In genomic region chr1:30718091-30718635, GRCh38 we compare ENCODE assay signal across 8 cellular contexts. TPM values are rescaled to one million over a fixed set of nuclear protein-coding genes. Genes with fewer than 3 reads are reported as not detected.
DNase-seq lines count a peak whose midpoint lies in the region; TF ChIP-seq lines count a peak whose summit lies in the region.

No MANE protein-coding gene starts in this region.

- WGBS in stomach, 5 donors = 1 to 4% (median 2%) methylated on average over 33 to 49 of the region's 50 CpGs

- 0 out of 2 replicates have a peak, but pooled peaks cover 2% of the 10 kb centered on the region for H3K4me1 ChIP-seq in HAP-1
- H3K4me1 ChIP-seq in MM.1S (ENCODE audit: low read length) = peaks cover 7% of the 10 kb centered on the region
- H3K4me1 ChIP-seq in neuron (ENCODE audit: insufficient read depth, low read length) = peaks cover 5% of the 10 kb centered on the region
- peaks cover 14 to 43% (median 19%) of the 10 kb centered on the region in 4 donors for H3K4me1 ChIP-seq in stomach

- intact Hi-C loops in stomach (cut with DNase I; ENCODE audit: low total_unique reads) = no loop called here

- H4K20me1 ChIP-seq in MM.1S (ENCODE audit: insufficient read depth, low read length) = no peaks in the 10 kb centered on the region

- peak overlapping the region; percentile 63; the same call in 1 of the 2 replicates for H3K27ac ChIP-seq in MM.1S (ENCODE audit: low read length)
- peak overlapping the region; percentile 76 to 100 (median 100) for H3K27ac ChIP-seq in stomach

- peak; percentile 98 for DNase-seq in EL
- peak; percentile 91 to 99 for DNase-seq in HAP-1 (ENCODE audit: low spot score in 2 of 2)
- peak; percentile 98 for DNase-seq in MM.1S
- DNase-seq in SHP77 (lab: John Stamatoyannopoulos, UW) = peak; percentile 99 to 100
- DNase-seq in activated effector memory CD4-positive, alpha-beta T cell treated with anti-CD3 and anti-CD28 coated beads, Interleukin-2, amount 50 U/mL, for 16 hours = peak; percentile 100
- peak; percentile 97 for DNase-seq in fibroblast of villous mesenchyme (ENCODE audit: low read depth)
- DNase-seq in stomach = peak; percentile 99

- no peak for TF ChIP-seq EP300 in stomach (IDR thresholded peaks at IDR 0.05)

- H3K36me3 ChIP-seq in HAP-1 (replicated peaks) (no peaks in the 10 kb centered on the region), MM.1S (replicated peaks; ENCODE audit: insufficient read depth, low read length) (no peaks in the 10 kb centered on the region), neuron (ENCODE audit: insufficient read depth, low read length) (no peaks in the 10 kb centered on the region), stomach (peaks cover 0 to 9% (median 5%) of the 10 kb centered on the region in 4 donors)

- no peaks in the 10 kb centered on the region for H3F3A ChIP-seq in MM.1S (ENCODE audit: insufficient read depth, low read length)

- TF ChIP-seq CTCF in MM.1S (IDR thresholded peaks at IDR 0.05; ENCODE audit: low read length) = no peak
- TF ChIP-seq CTCF in fibroblast of villous mesenchyme (IDR thresholded peaks at IDR 0.05; ENCODE audit: insufficient read depth, low read depth, low read length) = no peak
- TF ChIP-seq CTCF in stomach (IDR thresholded peaks at IDR 0.05) = no peak

- TF ChIP-seq POLR2A in stomach (IDR thresholded peaks at IDR 0.05) = no peak

- no peaks in the 10 kb centered on the region for H3K79me2 ChIP-seq in MM.1S (ENCODE audit: low read length)

- H3K27me3 ChIP-seq in HAP-1 (ENCODE audit: low read depth) (no peaks in the 10 kb centered on the region), MM.1S (replicated peaks; ENCODE audit: insufficient read depth, low read length) (peaks cover 7% of the 10 kb centered on the region; the same call in 1 of the 2 replicates), neuron (ENCODE audit: insufficient read depth, low read length) (no peaks in the 10 kb centered on the region), stomach (no peaks in the 10 kb centered on the region)

- H2AFZ ChIP-seq in MM.1S (ENCODE audit: low read length) = peak overlapping the region; percentile 76; the same call in 1 of the 2 replicates
- H2AFZ ChIP-seq in neuron (ENCODE audit: low read depth, low read length) = peak overlapping the region; percentile 95

- peak overlapping the region; percentile 53; the same call in 1 of the 2 replicates for H3K4me2 ChIP-seq in MM.1S (ENCODE audit: low read depth, low read length)

- H3K9me2 ChIP-seq in MM.1S (replicated peaks; ENCODE audit: insufficient read depth, low read length) = no peaks in the 10 kb centered on the region

- H3K4me3 ChIP-seq in HAP-1 (peak overlapping the region; percentile 22), MM.1S (ENCODE audit: low read length) (peak overlapping the region; percentile 54), fibroblast of villous mesenchyme (ENCODE audit: low read depth, low read length) (peak overlapping the region; percentile 54), neuron (ENCODE audit: low read length) (peak overlapping the region; percentile 44), stomach (peak overlapping the region; percentile 31 to 59 (median 34))

- in situ Hi-C loops in HAP-1 (cut with MboI; ENCODE audit: low sequenced_read_pairs) = loop anchor here (5.0 to 25.0 kb wide), 2 partner anchors 194 to 1831 kb away; no protein-coding TSS in a partner anchor

- H3K9me3 ChIP-seq in HAP-1 (peaks cover 6% of the 10 kb centered on the region), MM.1S (replicated peaks; ENCODE audit: insufficient read depth, low read length) (no peaks in the 10 kb centered on the region), neuron (ENCODE audit: low read length) (peaks cover 4% of the 10 kb centered on the region), stomach (peaks cover 0 to 8% (median 0%) of the 10 kb centered on the region in 4 donors)

- H3K9ac ChIP-seq in MM.1S (ENCODE audit: low read length) = no peak overlapping the region; the same call in 1 of the 2 replicates

RNA-seq across cellular contexts. Expression of gene MATN1, which starts 5.2 kb away (rescaled TPM):
- total RNA-seq in fibroblast of villous mesenchyme (not detected in 2 replicates), stomach (1 to 10 TPM in 1 of 5 donors, not detected in 4; 1.7 TPM)
- polyA plus RNA-seq in stomach = not detected

RNA-seq across cellular contexts. Expression of gene LAPTM5, which starts 39.4 kb away (rescaled TPM):
- total RNA-seq in fibroblast of villous mesenchyme (not detected in 2 replicates), stomach (10 to 100 TPM in 4 of 5 donors, 1 to 10 TPM in 1; 4.6 to 48.4 (median 29.6) TPM)
- 10 to 100 TPM; 33.1 to 39.9 (median 37.6) TPM for polyA plus RNA-seq in stomach

Comparison
In these comparisons a context has a peak if more than half of its experiments do, and no peak if none do; other contexts are left out.
1. Peak in every context shown above with its lines: DNase-seq, H3K4me3 ChIP-seq and H3K27ac ChIP-seq.